ENCODE assay signal across 10 cellular contexts in genomic region chr6:81950877-81951276, GRCh38.
A peak's percentile ranks its signal among the peaks of the same experiment; 100 is the strongest.
DNase-seq lines count a peak whose midpoint lies in the region; ATAC-seq and TF ChIP-seq lines count a peak whose summit lies in the region.
"Had no signal": no experiment of that assay in that cellular context is flagged by ENCODE, and none has a peak within 500 bp of the region (broad histone marks: within the 10 kb centered on the region; RNA-seq: fewer than 3 reads in every experiment).

No MANE protein-coding gene starts in this region.

- H3K79me2 ChIP-seq in HCT116 (ENCODE audit: insufficient read depth, low read length) (no peaks in the 10 kb centered on the region), PC-9 (ENCODE audit: low read depth) (no peaks in the 10 kb centered on the region), OCI-LY7 (ENCODE audit: insufficient read depth, low read depth, low read length) (no peaks in the 10 kb centered on the region)

- H3K27ac ChIP-seq in HCT116 (ENCODE audit: low read depth, low read length): no peak overlapping the region
- 0 out of 2 replicates have a peak overlapping the region, but pooled peaks have one; percentile 9 for H3K27ac ChIP-seq in PC-9
- no peak overlapping the region for H3K27ac ChIP-seq in uterus
- H3K27ac ChIP-seq in OCI-LY7 (ENCODE audit: low read depth, low read length, poor library complexity, severe bottlenecking): no peak overlapping the region
- H3K27ac ChIP-seq: sigmoid colon had no signal

- H3K9me3 ChIP-seq in HCT116 (ENCODE audit: control insufficient read depth in 1 of 2, insufficient read depth in 1 of 2, low read depth in 1 of 2, low read length in 2 of 2) (no peaks in the 10 kb centered on the region), PC-9 (ENCODE audit: insufficient read depth, low read depth) (no peaks in the 10 kb centered on the region), uterus (no peaks in the 10 kb centered on the region), OCI-LY7 (ENCODE audit: low read length) (no peaks in the 10 kb centered on the region)

- intact Hi-C loops in HCT116 (cut with micrococcal nuclease): no loop called here
- intact Hi-C loops in PC-9 (cut with micrococcal nuclease; ENCODE audit: unreplicated experiment): no loop called here
- intact Hi-C loops in uterus (cut with DNase I; ENCODE audit: low total_unique reads): no loop called here
- intact Hi-C loops in OCI-LY7 (cut with micrococcal nuclease; ENCODE audit: unreplicated experiment): no loop called here

- TF ChIP-seq CTCF in HCT116 (IDR thresholded peaks at IDR 0.05 in 2 of 3, conservative IDR thresholded peaks at IDR 0.05 in 1 of 3; ENCODE audit: borderline replicate concordance in 1 of 3, insufficient read depth in 1 of 3, low read depth in 2 of 3, low read length in 2 of 3) (no peak), PC-9 (conservative IDR thresholded peaks at IDR 0.05) (no peak), uterus (IDR thresholded peaks at IDR 0.05) (no peak), OCI-LY7 (conservative IDR thresholded peaks at IDR 0.05; ENCODE audit: low read length) (no peak)

- H3F3A ChIP-seq in PC-9 (ENCODE audit: insufficient read depth, low read depth): no peaks in the 10 kb centered on the region

- H3K36me3 ChIP-seq in HCT116 (ENCODE audit: control insufficient read depth in 1 of 2, insufficient read depth in 2 of 2, low read length in 2 of 2) (no peaks in the 10 kb centered on the region), PC-9 (ENCODE audit: low read depth) (no peaks in the 10 kb centered on the region), uterus (no peaks in the 10 kb centered on the region), OCI-LY7 (ENCODE audit: insufficient read depth, low read length) (no peaks in the 10 kb centered on the region)
- H3K36me3 ChIP-seq: sigmoid colon had no signal

- TF ChIP-seq POLR2A in HCT116 (IDR thresholded peaks at IDR 0.05; ENCODE audit: borderline replicate concordance, extremely low read depth, insufficient read depth, insufficient read length) (no peak), uterus (IDR thresholded peaks at IDR 0.05) (no peak)

- peak; percentile 85 for ATAC-seq in GM18511 (IDR thresholded peaks at IDR 0.05; ENCODE audit: unreplicated experiment)
- ATAC-seq in HCT116: peak; percentile 38; the same call in 1 of the 2 replicates
- ATAC-seq: left colon had no signal

- H3K4me1 ChIP-seq in HCT116 (ENCODE audit: control insufficient read depth in 1 of 2, insufficient read depth in 2 of 2, low read length in 2 of 2) (peaks cover 0 to 16% of the 10 kb centered on the region in 2 experiments; a peak in 2 of 4 replicates), PC-9 (replicated peaks; ENCODE audit: insufficient read depth) (peaks cover 4% of the 10 kb centered on the region), uterus (no peaks in the 10 kb centered on the region), OCI-LY7 (ENCODE audit: insufficient read depth, low read length, poor library complexity, severe bottlenecking) (no peaks in the 10 kb centered on the region)
- H3K4me1 ChIP-seq: sigmoid colon had no signal

- no peaks in the 10 kb centered on the region for H3K27me3 ChIP-seq in HCT116 (ENCODE audit: insufficient read depth, low read length)
- H3K27me3 ChIP-seq in PC-9 (ENCODE audit: insufficient read depth, low read depth): no peaks in the 10 kb centered on the region
- H3K27me3 ChIP-seq in uterus: no peaks in the 10 kb centered on the region
- H3K27me3 ChIP-seq: sigmoid colon had no signal

- no peak overlapping the region for H3K9ac ChIP-seq in HCT116 (ENCODE audit: low read length)

- CTCF ChIA-PET in HCT116 (lab: Charles Lee) (no interaction called here), PC-9 (lab: Charles Lee) (interaction anchor here (0.6 kb wide), 1 partner anchor 1638 kb away, joined by 3 read pairs; no protein-coding TSS in a partner anchor), OCI-LY7 (lab: Charles Lee; ENCODE audit: unreplicated experiment) (interaction anchor here (0.6 kb wide), 1 partner anchor 26 kb away, joined by 3 read pairs; no protein-coding TSS in a partner anchor)

- H3K9me2 ChIP-seq in HCT116 (ENCODE audit: insufficient read depth) (0 out of 2 replicates have a peak, but pooled peaks cover 2% of the 10 kb centered on the region), PC-9 (ENCODE audit: insufficient read depth) (no peaks in the 10 kb centered on the region), OCI-LY7 (ENCODE audit: insufficient read depth, low read length) (no peaks in the 10 kb centered on the region)

- peak overlapping the region in 1 of 2 experiments; percentile 3; a peak in 1 of 4 replicates for H3K4me3 ChIP-seq in HCT116 (replicated peaks in 1 of 2; ENCODE audit: low read depth in 1 of 2, low read length in 2 of 2)
- H3K4me3 ChIP-seq in PC-9: no peak overlapping the region
- H3K4me3 ChIP-seq in uterus: no peak overlapping the region
- no peak overlapping the region for H3K4me3 ChIP-seq in OCI-LY7 (ENCODE audit: low read depth, low read length, poor library complexity, severe bottlenecking)
- H3K4me3 ChIP-seq: sigmoid colon had no signal

- H4K20me1 ChIP-seq in HCT116 (ENCODE audit: insufficient read depth) (no peaks in the 10 kb centered on the region), PC-9 (ENCODE audit: insufficient read depth) (no peaks in the 10 kb centered on the region), OCI-LY7 (ENCODE audit: insufficient read depth, low read length) (no peaks in the 10 kb centered on the region)

- peak overlapping the region; percentile 57 for H3K4me2 ChIP-seq in HCT116 (ENCODE audit: low read length)
- no peak overlapping the region for H3K4me2 ChIP-seq in PC-9
- no peak overlapping the region for H3K4me2 ChIP-seq in OCI-LY7 (ENCODE audit: low read length)

- DNase-seq in HCT116 (ENCODE audit: low read depth, low spot score) (peak; percentile 37), PC-9 (no peak), iris pigment epithelial cell (ENCODE audit: low read depth) (peak; percentile 70), NCI-H2081 (lab: John Stamatoyannopoulos, UW) (no peak), uterus (no peak), SHP77 (lab: John Stamatoyannopoulos, UW) (no peak), OCI-LY7 (ENCODE audit: low spot score) (no peak)
- DNase-seq: left colon, sigmoid colon had no signal

- no peak for TF ChIP-seq RAD21 in HCT116 (IDR thresholded peaks at IDR 0.05; ENCODE audit: low read depth)

- peak overlapping the region; percentile 56 for H2AFZ ChIP-seq in HCT116 (ENCODE audit: low read depth, low read length, poor library complexity, severe bottlenecking)
- no peak overlapping the region; the same call in 1 of the 2 replicates for H2AFZ ChIP-seq in PC-9
- H2AFZ ChIP-seq in OCI-LY7 (ENCODE audit: low read length): no peak overlapping the region

- RAD21 ChIA-PET in HCT116 (lab: Charles Lee; ENCODE audit: low non-redundant PET in 1 of 2, low total read pairs in 2 of 2, uncharacterized antibody in 2 of 2, unreplicated experiment in 2 of 2): no interaction called here

- POLR2A ChIA-PET in HCT116 (lab: Charles Lee): no interaction called here
- POLR2A ChIA-PET in PC-9 (lab: Charles Lee; ENCODE audit: unreplicated experiment): no interaction called here
- POLR2A ChIA-PET in OCI-LY7 (lab: Charles Lee): interaction anchor here (1.0 kb wide), 1 partner anchor 94 kb away, joined by 3 read pairs; no protein-coding TSS in a partner anchor

- BruUV-seq in HCT116 (replicated peaks; lab: Mats Ljungman, UMichigan) (no TSS peak), PC-9 (replicated peaks; lab: Mats Ljungman, UMichigan) (no TSS peak), OCI-LY7 (replicated peaks; lab: Mats Ljungman, UMichigan) (no TSS peak)

TF ChIP-seq in HCT116, 20 proteins besides CTCF, POLR2A, EP300 and RAD21 (continues in another document):
- TF ChIP-seq REST (IDR thresholded peaks at IDR 0.05; ENCODE audit: low read depth): no peak
- TF ChIP-seq CEBPB (IDR thresholded peaks at IDR 0.05; ENCODE audit: low read depth): no peak
- peak; percentile 64 for TF ChIP-seq JUND (IDR thresholded peaks at IDR 0.05)
- TF ChIP-seq FOSL1 (IDR thresholded peaks at IDR 0.05; ENCODE audit: low read depth): peak; percentile 66
- TF ChIP-seq ELF1 (IDR thresholded peaks at IDR 0.05; ENCODE audit: borderline replicate concordance, low read depth): peak; percentile 12; the same call in 1 of the 2 replicates
- TF ChIP-seq MAX (IDR thresholded peaks at IDR 0.05): no peak
- TF ChIP-seq EGR1 (IDR thresholded peaks at IDR 0.05; ENCODE audit: low read depth): no peak
- TF ChIP-seq CBX3 (IDR thresholded peaks at IDR 0.05; ENCODE audit: low read depth): no peak; the same call in 1 of the 2 replicates
- no peak for TF ChIP-seq SIN3A (IDR thresholded peaks at IDR 0.05; ENCODE audit: low read depth)
- TF ChIP-seq SP1 (IDR thresholded peaks at IDR 0.05; ENCODE audit: low read depth): peak; percentile 61; the same call in 1 of the 2 replicates
- no peak for TF ChIP-seq ZNF274 (IDR thresholded peaks at IDR 0.05; ENCODE audit: low read depth, low read length)
- no peak for TF ChIP-seq POLR2AphosphoS5 (IDR thresholded peaks at IDR 0.05; ENCODE audit: low read depth, low read length)

Comparison
In these comparisons a context has a peak if more than half of its experiments do, and no peak if none do; other contexts are left out.
1. DNase-seq: peak in HCT116 (single experiment) and iris pigment epithelial cell (single experiment); none in PC-9 (0 of 2), NCI-H2081 (0 of 2), uterus (0 of 2), SHP77 (0 of 2) and OCI-LY7 (single experiment).